ENCODE assay signal across 8 cellular contexts in the genomic region with DNA sequence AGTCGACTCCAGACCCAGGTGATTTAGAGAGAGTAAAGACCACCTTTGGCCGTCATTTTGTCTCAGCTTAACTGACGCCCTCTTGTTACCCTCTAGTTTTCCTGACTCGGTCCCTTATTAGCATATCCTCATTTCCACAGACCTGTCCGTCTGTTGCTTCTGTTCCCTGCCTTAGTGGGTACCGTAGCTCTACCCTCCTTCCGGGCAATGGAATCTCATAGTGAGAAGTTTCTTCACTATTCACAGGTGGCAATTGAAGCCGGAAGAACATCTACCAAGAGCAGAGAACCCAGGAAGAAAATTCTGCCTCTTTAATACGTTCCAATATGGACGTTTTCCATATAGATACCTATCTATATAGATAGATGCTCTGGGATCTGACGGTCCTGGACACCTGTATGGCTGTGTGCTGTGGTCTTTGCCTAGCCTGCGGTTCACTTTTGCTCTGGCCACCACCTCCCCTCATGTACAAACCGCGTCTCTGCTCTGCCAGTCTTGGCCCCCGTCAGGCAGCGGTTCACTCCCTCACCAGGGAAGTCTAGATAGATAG. TPM values are rescaled to one million over a fixed set of nuclear protein-coding genes. Genes with fewer than 3 reads are reported as not detected.
A peak's percentile ranks its signal among the peaks of the same experiment; 100 is the strongest.
DNase-seq lines count a peak whose midpoint lies in the region; ATAC-seq and TF ChIP-seq lines count a peak whose summit lies in the region.

No MANE protein-coding gene starts in this region.

- peaks cover 0 to 4% (median 0%) of the 10 kb centered on the region in 3 donors for H3K27me3 Mint-ChIP-seq in CD14-positive monocyte (ENCODE audit: low read depth in 3 of 3)

- H3K27ac Mint-ChIP-seq in CD14-positive monocyte, result peak overlapping the region in 4 of 7 donors; percentile 53 to 97 (median 94)

- intact Hi-C loops in CD14-positive monocyte (cut with micrococcal nuclease), result no loop called here

- H3K4me1 Mint-ChIP-seq in CD14-positive monocyte, result peaks cover 28% of the 10 kb centered on the region

- peak overlapping the region; percentile 47 for H3K27ac ChIP-seq in layer of hippocampus (ENCODE audit: low read depth, low read length)

- H3K4me3 Mint-ChIP-seq in CD14-positive monocyte, result peak overlapping the region; percentile 99

- ATAC-seq in GM18868 (IDR thresholded peaks at IDR 0.05; ENCODE audit: unreplicated experiment), result peak; percentile 11
- ATAC-seq in HG03095 (IDR thresholded peaks at IDR 0.05; ENCODE audit: unreplicated experiment), result peak; percentile 11

- H3K27me3 ChIP-seq in layer of hippocampus (ENCODE audit: control insufficient read depth, insufficient read depth, low read length), result no peaks in the 10 kb centered on the region

- TF ChIP-seq CTCF in CD14-positive monocyte (IDR thresholded peaks at IDR 0.05) (no peak), GM13976 (IDR thresholded peaks at IDR 0.05; ENCODE audit: borderline replicate concordance, control extremely low read depth, extremely low read depth, insufficient read depth, missing control alignments) (no peak)

- DNase-seq in CD14-positive monocyte (ENCODE audit: low spot score) (no peak), RKO (ENCODE audit: low spot score) (peak; percentile 34), T47D (ENCODE audit: low read depth in 1 of 2, low spot score in 1 of 2) (peak; percentile 5 to 59), GM13976 (ENCODE audit: low spot score) (no peak)
- peak; percentile 0 for DNase-seq in stimulated activated naive CD4-positive, alpha-beta T cell treated with Interleukin-2 at 50 U/mL for 16 hours (lab: John Stamatoyannopoulos, UW)

- H3K9me3 Mint-ChIP-seq in CD14-positive monocyte, result peaks cover 2 to 9% (median 5%) of the 10 kb centered on the region in 7 donors

- peaks cover 42 to 48% of the 10 kb centered on the region in 2 donors for H3K36me3 Mint-ChIP-seq in CD14-positive monocyte

- in situ Hi-C loops in T47D (cut with HindIII; ENCODE audit: low pct_unique_long_range_greater_than_20kb, low sequenced_read_pairs), result no loop called here
- in situ Hi-C loops in GM13976 (cut with MboI; ENCODE audit: low sequenced_read_pairs, unreplicated experiment), result no loop called here

RNA-seq across cellular contexts. Expression of gene TMEM161B, which starts 0.7 kb away (rescaled TPM):
- polyA plus RNA-seq in CD14-positive monocyte, result 1 to 10 TPM; 4.4 to 5.0 TPM

Comparison
In these comparisons a context has a peak if more than half of its experiments do, and no peak if none do; other contexts are left out.
1. DNase-seq: peak in RKO (single experiment), T47D (2 of 2) and stimulated activated naive CD4-positive, alpha-beta T cell treated with Interleukin-2 at 50 U/mL for 16 hours (single experiment); none in CD14-positive monocyte (single experiment) and GM13976 (single experiment).